11 cellular contexts compared by ENCODE assay signal in the genomic region with DNA sequence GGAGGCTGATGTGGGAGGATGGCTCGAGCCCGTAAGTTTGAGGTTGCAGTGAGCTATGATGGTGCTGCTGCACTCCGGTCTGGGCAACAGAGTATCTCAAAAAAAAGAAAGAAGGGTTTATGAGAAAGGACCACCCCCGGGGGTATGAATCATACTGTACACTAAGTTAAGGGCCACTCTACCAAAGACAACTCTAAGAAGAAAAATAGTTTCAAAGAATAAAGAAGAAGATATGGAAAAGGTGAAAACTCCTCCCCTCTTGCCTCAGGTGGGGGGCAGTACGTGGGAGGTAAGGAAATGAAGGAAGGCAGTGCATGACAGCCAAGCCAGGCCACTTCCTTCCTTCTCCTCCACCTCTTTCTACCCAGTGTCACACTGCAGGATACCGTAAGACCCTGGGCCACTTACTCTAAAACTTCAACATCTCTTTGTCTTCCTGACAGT.
A peak's percentile ranks its signal among the peaks of the same experiment; 100 is the strongest.
DNase-seq lines count a peak whose midpoint lies in the region; ATAC-seq and TF ChIP-seq lines count a peak whose summit lies in the region.
"Had no signal": no experiment of that assay in that cellular context is flagged by ENCODE, and none has a peak within 500 bp of the region (broad histone marks: within the 10 kb centered on the region; RNA-seq: fewer than 3 reads in every experiment).

No MANE protein-coding gene starts in this region.

- H3K4me1 ChIP-seq in DND-41 (ENCODE audit: insufficient read depth, low read length) = peaks cover 33% of the 10 kb centered on the region

- peak overlapping the region; percentile 66 to 78 (median 68) for H3K4me3 Mint-ChIP-seq in T-cell
- peak overlapping the region; percentile 80 for H3K4me3 Mint-ChIP-seq in activated naive CD8-positive, alpha-beta T cell treated with anti-CD3 and anti-CD28 coated beads for 36 hours
- H3K4me3 Mint-ChIP-seq: nephron had no signal

- intact Hi-C loops in left colon (cut with DNase I, micrococcal nuclease) = no loop called here

- peaks cover 84% of the 10 kb centered on the region for H4K20me1 ChIP-seq in DND-41 (ENCODE audit: insufficient read depth, low read length)

- no peak overlapping the region for H3K9ac ChIP-seq in DND-41 (ENCODE audit: low read depth, low read length)

- H3K27me3 Mint-ChIP-seq in T-cell = no peaks in the 10 kb centered on the region
- no peaks in the 10 kb centered on the region for H3K27me3 Mint-ChIP-seq in activated naive CD8-positive, alpha-beta T cell treated with anti-CD3 and anti-CD28 coated beads for 36 hours

- no peak for TF ChIP-seq CTCF in DND-41 (IDR thresholded peaks at IDR 0.05; ENCODE audit: borderline replicate concordance, extremely low read depth, low read length, poor library complexity, severe bottlenecking)
- no peak for TF ChIP-seq CTCF in foreskin fibroblast (IDR thresholded peaks at IDR 0.05; ENCODE audit: low read depth, low read length)

- peaks cover 11% of the 10 kb centered on the region for H3K36me3 ChIP-seq in DND-41 (ENCODE audit: insufficient read depth, low read length)

- H3K9me3 Mint-ChIP-seq in T-cell = no peaks in the 10 kb centered on the region
- peaks cover 2% of the 10 kb centered on the region for H3K9me3 Mint-ChIP-seq in activated naive CD8-positive, alpha-beta T cell treated with anti-CD3 and anti-CD28 coated beads for 36 hours
- H3K9me3 Mint-ChIP-seq: nephron had no signal

- DNase-seq in DND-41 (no peak), T-cell (peak in 3 of 34 experiments; percentile 19 to 35 (median 30)), left colon (no peak), foreskin fibroblast (no peak)
- peak; percentile 55 for DNase-seq in activated naive CD8-positive, alpha-beta T cell treated with anti-CD3 and anti-CD28 coated beads for 36 hours
- DNase-seq in stimulated activated CD4-positive, alpha-beta T cell treated with anti-CD3 and anti-CD28 coated beads, Interleukin-2, amount 100 ng/mL, for 24 hours = peak; percentile 42 to 46
- DNase-seq: Right ventricle myocardium superior, tibial artery had no signal

- H3K4me2 ChIP-seq in DND-41 (ENCODE audit: insufficient read depth, low read length) = no peak overlapping the region

- H3K4me3 ChIP-seq in DND-41 (ENCODE audit: low read depth in 1 of 2, low read length in 2 of 2) (no peak overlapping the region), foreskin fibroblast (ENCODE audit: low read depth in 1 of 2, low read length in 2 of 2) (no peak overlapping the region)
- H3K4me3 ChIP-seq: tibial artery had no signal

- POLR2A ChIA-PET in T-cell (lab: Charles Lee) = interaction anchor here (0.6 to 0.9 kb wide), 3 partner anchors 19 to 33 kb away, joined by 3 to 6 read pairs (median 4); no protein-coding TSS in a partner anchor

- no peaks in the 10 kb centered on the region for H3K27me3 ChIP-seq in DND-41 (ENCODE audit: insufficient read depth, low read length, poor library complexity)
- H3K27me3 ChIP-seq: tibial artery had no signal

- H3K36me3 Mint-ChIP-seq in T-cell = peaks cover 25% of the 10 kb centered on the region
- peaks cover 61% of the 10 kb centered on the region for H3K36me3 Mint-ChIP-seq in activated naive CD8-positive, alpha-beta T cell treated with anti-CD3 and anti-CD28 coated beads for 36 hours

- ATAC-seq in DND-41 (ENCODE audit: insufficient read depth, low read depth) (peak; percentile 60), T-cell (replicated peaks in 1 of 4) (peak in 3 of 4 experiments; percentile 30 to 39 (median 36)), GM21360 (IDR thresholded peaks at IDR 0.05; ENCODE audit: unreplicated experiment) (no peak), GM18867 (IDR thresholded peaks at IDR 0.05; ENCODE audit: unreplicated experiment) (no peak), left colon (no peak)

- peak overlapping the region; percentile 93 to 98 for H3K27ac Mint-ChIP-seq in T-cell
- peak overlapping the region; percentile 99 for H3K27ac Mint-ChIP-seq in activated naive CD8-positive, alpha-beta T cell treated with anti-CD3 and anti-CD28 coated beads for 36 hours
- H3K27ac Mint-ChIP-seq: nephron had no signal

- no peak overlapping the region for H2AFZ ChIP-seq in DND-41 (ENCODE audit: low read depth, low read length)

- CTCF ChIA-PET in T-cell (lab: Charles Lee) = interaction anchor here (0.5 to 3.1 kb wide), 3 partner anchors 14 to 98 kb away, joined by 3 to 12 read pairs (median 5); no protein-coding TSS in a partner anchor

- H3K27ac ChIP-seq in DND-41 (ENCODE audit: low read length) = no peak overlapping the region
- H3K27ac ChIP-seq: tibial artery had no signal

- H3K9me3 ChIP-seq in DND-41 (ENCODE audit: insufficient read depth, low read length, severe bottlenecking) = no peaks in the 10 kb centered on the region
- H3K9me3 ChIP-seq: tibial artery had no signal

- H3K79me2 ChIP-seq in DND-41 (ENCODE audit: insufficient read depth, low read length) = peaks cover 65% of the 10 kb centered on the region

- H3K4me1 Mint-ChIP-seq in T-cell = peaks cover 98 to 99% (median 98%) of the 10 kb centered on the region in 3 donors
- peaks cover 95% of the 10 kb centered on the region for H3K4me1 Mint-ChIP-seq in activated naive CD8-positive, alpha-beta T cell treated with anti-CD3 and anti-CD28 coated beads for 36 hours

Comparison
In these comparisons a context has a peak if more than half of its experiments do, and no peak if none do; other contexts are left out.
1. ATAC-seq: peak in DND-41 (single experiment) and T-cell (3 of 4); none in GM21360 (single experiment), GM18867 (single experiment) and left colon (single experiment).
2. DNase-seq: peak in activated naive CD8-positive, alpha-beta T cell treated with anti-CD3 and anti-CD28 coated beads for 36 hours (single experiment) and stimulated activated CD4-positive, alpha-beta T cell treated with anti-CD3 and anti-CD28 coated beads, Interleukin-2, amount 100 ng/mL, for 24 hours (2 of 2); none in DND-41 (single experiment), left colon (0 of 2) and foreskin fibroblast (0 of 2).